Comparison of ENCODE assay signal across 35 cellular contexts in the genomic region with DNA sequence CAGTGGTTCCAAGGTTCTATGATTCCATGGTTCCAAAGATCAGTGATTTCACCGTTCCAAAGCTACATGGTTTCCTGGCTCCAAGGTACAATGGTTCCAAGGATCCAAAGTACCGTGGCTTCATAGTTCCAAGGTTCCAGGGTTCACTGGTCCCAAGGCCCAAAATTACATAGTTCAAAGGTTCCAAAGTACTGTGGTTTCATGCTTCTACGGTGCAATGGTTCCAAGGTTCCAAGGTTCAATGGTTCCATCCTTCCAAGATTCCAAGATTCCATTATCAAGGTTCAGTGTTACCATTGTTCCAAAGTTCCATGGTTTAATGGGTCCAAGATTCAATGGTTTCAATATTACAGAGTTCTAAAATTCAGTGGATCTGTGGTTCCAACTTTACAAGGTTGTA.
"Had no signal": no experiment of that assay in that cellular context is flagged by ENCODE, and none has a peak within 500 bp of the region (broad histone marks: within the 10 kb centered on the region; RNA-seq: fewer than 3 reads in every experiment).

No MANE protein-coding gene starts in this region.

- H3K36me3 ChIP-seq: MG63 had no signal

- H3K4me3 ChIP-seq: MG63 had no signal

- H3K9me3 ChIP-seq: MG63 had no signal

- DNase-seq: Karpas-422, Kasumi-1, MG63, MM.1S, MV-4-11, NCI-H1048, NCI-H1092, NCI-H1092 treated with DMSO at 0.1 percent for 48 hours, NCI-H1105, NCI-H1105 treated with DMSO at 0.1 percent for 48 hours, NCI-H1417, NCI-H1417 treated with DMSO at 0.1 percent for 48 hours, NCI-H1436, NCI-H1436 treated with DMSO at 0.1 percent for 48 hours, NCI-H146, NCI-H1694, NCI-H1694 treated with DMSO at 0.1 percent for 48 hours, NCI-H187, NCI-H187 treated with DMSO at 0.1 percent for 48 hours, NCI-H1930, NCI-H2029, NCI-H2029 treated with DMSO at 0.1 percent for 48 hours, NCI-H2081, NCI-H2081 treated with DMSO at 0.1 percent for 48 hours, NCI-H2107, NCI-H2171, NCI-H2171 treated with DMSO at 0.1 percent for 48 hours, NCI-H2227 treated with DMSO at 0.1 percent for 48 hours, NCI-H226, NCI-H345, NCI-H446, NCI-H446 treated with DMSO at 0.1 percent for 48 hours, NCI-H510A, NCI-H510A treated with DMSO at 0.1 percent for 48 hours, NCI-H524 had no signal
